Comparison of ENCODE assay signal across 11 cellular contexts in the genomic region with DNA sequence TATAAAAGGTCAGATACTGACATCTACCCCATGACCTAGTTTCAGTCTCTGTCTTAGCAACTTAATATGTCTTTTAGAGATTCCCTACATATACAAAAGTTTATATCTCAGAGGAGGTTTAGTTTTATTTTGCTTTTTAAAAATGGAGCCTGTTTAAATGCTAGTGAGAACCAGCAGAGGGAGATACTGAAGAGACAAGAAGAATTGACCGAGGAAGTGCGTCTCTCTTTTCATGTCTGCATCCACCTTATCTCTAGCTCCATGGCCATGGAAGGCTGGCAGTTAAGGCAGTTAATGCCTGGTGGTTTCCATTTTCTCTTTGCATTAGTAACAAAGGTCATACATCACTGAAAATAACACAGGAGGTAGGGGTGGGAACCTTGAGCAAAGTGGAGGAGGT. TPM values are rescaled to one million over a fixed set of nuclear protein-coding genes. Genes with fewer than 3 reads are reported as not detected.
DNase-seq lines count a peak whose midpoint lies in the region; ATAC-seq and TF ChIP-seq lines count a peak whose summit lies in the region.
"Had no signal": no experiment of that assay in that cellular context is flagged by ENCODE, and none has a peak within 500 bp of the region (broad histone marks: within the 10 kb centered on the region; RNA-seq: fewer than 3 reads in every experiment).

No MANE protein-coding gene starts in this region.

- intact Hi-C loops in lower lobe of right lung (cut with DNase I): no loop called here

- POLR2A ChIA-PET in HEK293T (lab: Yijun Ruan, JAX): interaction anchor here (1.1 to 1.4 kb wide), 2 partner anchors 11 to 30 kb away, joined by 3 to 8 read pairs; a partner anchor contains a TSS

- DNase-seq in BE2C (no peak), HEK293T (ENCODE audit: extremely low spot score) (peak; percentile 27), hepatic stellate cell (ENCODE audit: low spot score) (peak; percentile 32), lower lobe of right lung (no peak)
- DNase-seq: NCI-H446 treated with DMSO at 0.1 percent for 48 hours; stimulated activated CD4-positive, alpha-beta T cell treated with anti-CD3 and anti-CD28 coated beads, Interleukin-2, amount 100 ng/mL, for 48 hours had no signal

- H3K27me3 ChIP-seq in BE2C (no peaks in the 10 kb centered on the region), lower lobe of right lung (ENCODE audit: low read depth) (no peaks in the 10 kb centered on the region)

- peak; percentile 46 for TF ChIP-seq CTCF in BE2C (IDR thresholded peaks at IDR 0.05; ENCODE audit: low read depth, low read length)
- peak; percentile 40 for TF ChIP-seq CTCF in VCaP (conservative IDR thresholded peaks at IDR 0.05)
- no peak for TF ChIP-seq CTCF in lower lobe of right lung (IDR thresholded peaks at IDR 0.05)

- H3K9me3 ChIP-seq in BE2C (no peaks in the 10 kb centered on the region), lower lobe of right lung (no peaks in the 10 kb centered on the region)

- CTCF ChIA-PET in HEK293T (lab: Yijun Ruan, JAX): interaction anchor here (0.6 to 0.7 kb wide), 2 partner anchors 48 to 82 kb away, joined by 3 to 4 read pairs; no protein-coding TSS in a partner anchor

- H3K4me3 ChIP-seq in BE2C (ENCODE audit: low read depth, low read length) (no peak overlapping the region), lower lobe of right lung (no peak overlapping the region)

- no peaks in the 10 kb centered on the region for H3K4me1 ChIP-seq in BE2C
- H3K4me1 ChIP-seq in lower lobe of right lung: no peaks in the 10 kb centered on the region

- ATAC-seq in HG03139 (IDR thresholded peaks at IDR 0.05; ENCODE audit: unreplicated experiment) (no peak), lower lobe of right lung (no peak), GM21619 (IDR thresholded peaks at IDR 0.05; ENCODE audit: unreplicated experiment) (no peak), HG03045 (IDR thresholded peaks at IDR 0.05; ENCODE audit: unreplicated experiment) (no peak)

- H3K27ac ChIP-seq in VCaP (no peak overlapping the region), lower lobe of right lung (no peak overlapping the region)

- H3K36me3 ChIP-seq in BE2C (peaks cover 25% of the 10 kb centered on the region), lower lobe of right lung (no peaks in the 10 kb centered on the region)

TF ChIP-seq in HEK293T, 16 proteins besides CTCF, POLR2A, EP300 and RAD21:
- TF ChIP-seq, protein P1, sequence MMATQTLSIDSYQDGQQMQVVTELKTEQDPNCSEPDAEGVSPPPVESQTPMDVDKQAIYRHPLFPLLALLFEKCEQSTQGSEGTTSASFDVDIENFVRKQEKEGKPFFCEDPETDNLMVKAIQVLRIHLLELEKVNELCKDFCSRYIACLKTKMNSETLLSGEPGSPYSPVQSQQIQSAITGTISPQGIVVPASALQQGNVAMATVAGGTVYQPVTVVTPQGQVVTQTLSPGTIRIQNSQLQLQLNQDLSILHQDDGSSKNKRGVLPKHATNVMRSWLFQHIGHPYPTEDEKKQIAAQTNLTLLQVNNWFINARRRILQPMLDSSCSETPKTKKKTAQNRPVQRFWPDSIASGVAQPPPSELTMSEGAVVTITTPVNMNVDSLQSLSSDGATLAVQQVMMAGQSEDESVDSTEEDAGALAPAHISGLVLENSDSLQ (IDR thresholded peaks at IDR 0.05): no peak
- TF ChIP-seq SUZ12 (IDR thresholded peaks at IDR 0.05) (no peak), CTBP1 (IDR thresholded peaks at IDR 0.05; ENCODE audit: borderline replicate concordance) (no peak), FOXA1 (IDR thresholded peaks at IDR 0.05) (no peak), FOXK2 (IDR thresholded peaks at IDR 0.05) (no peak), LEF1 (IDR thresholded peaks at IDR 0.05; ENCODE audit: borderline replicate concordance) (no peak), L3MBTL2 (conservative IDR thresholded peaks at IDR 0.05) (no peak), FOXM1 (IDR thresholded peaks at IDR 0.05; ENCODE audit: borderline replicate concordance) (no peak), SP1 (IDR thresholded peaks at IDR 0.05) (no peak), HDGF (IDR thresholded peaks at IDR 0.05; ENCODE audit: borderline replicate concordance) (no peak), ELF4 (IDR thresholded peaks at IDR 0.05) (no peak), BHLHE40 (IDR thresholded peaks at IDR 0.05; ENCODE audit: borderline replicate concordance) (no peak)
TF ChIP-seq in HEK293T: peak in this region for 0.

RNA-seq across cellular contexts. Expression of a gene that starts 10.7 kb away (rescaled TPM):
- 7.7 TPM for polyA plus RNA-seq in BE2C (2012; ENCODE audit: insufficient read depth, insufficient read length, low read depth)
- 4.3 TPM for total RNA-seq in lower lobe of right lung

RNA-seq across cellular contexts. Expression of a gene that starts 51.2 kb away (rescaled TPM):
- 17.1 TPM for polyA plus RNA-seq in BE2C (2012; ENCODE audit: insufficient read depth, insufficient read length, low read depth)
- total RNA-seq in lower lobe of right lung: 10.4 TPM

RNA-seq across cellular contexts. Expression of a gene that starts 51.2 kb away (rescaled TPM):
- 12.3 TPM for polyA plus RNA-seq in BE2C (2012; ENCODE audit: insufficient read depth, insufficient read length, low read depth)
- total RNA-seq in lower lobe of right lung: 8.0 TPM

RNA-seq across cellular contexts. Expression of a gene that starts 51.5 kb away (rescaled TPM):
- 1.5 TPM for polyA plus RNA-seq in BE2C (2012; ENCODE audit: insufficient read depth, insufficient read length, low read depth)
- 1.3 TPM for total RNA-seq in lower lobe of right lung
- total RNA-seq: Daoy had no signal

Comparison
In these comparisons a context has a peak if more than half of its experiments do, and no peak if none do; other contexts are left out.
1. DNase-seq: peak in HEK293T (single experiment) and hepatic stellate cell (single experiment); none in BE2C (single experiment) and lower lobe of right lung (single experiment).